In genomic region chr3:194095464-194095863, GRCh38 we compare ENCODE assay signal across 1 cellular context.
TF ChIP-seq lines count a peak whose summit lies in the region.

No MANE protein-coding gene starts in this region.

TF ChIP-seq in SK-N-SH treated with all-trans-retinoic acid at 6 μM for 48 hours, 23 proteins besides CTCF, POLR2A, EP300 and RAD21 (continued from another document):
- TF ChIP-seq PPARA (CRISPR knock-in tag; IDR thresholded peaks at IDR 0.05; ENCODE audit: borderline replicate concordance) (no peak), CSRNP3 (CRISPR knock-in tag; IDR thresholded peaks at IDR 0.05) (no peak), TCF4 (CRISPR knock-in tag; IDR thresholded peaks at IDR 0.05; ENCODE audit: borderline replicate concordance) (no peak)
